Comparison of ENCODE assay signal across 10 cellular contexts in the genomic region with DNA sequence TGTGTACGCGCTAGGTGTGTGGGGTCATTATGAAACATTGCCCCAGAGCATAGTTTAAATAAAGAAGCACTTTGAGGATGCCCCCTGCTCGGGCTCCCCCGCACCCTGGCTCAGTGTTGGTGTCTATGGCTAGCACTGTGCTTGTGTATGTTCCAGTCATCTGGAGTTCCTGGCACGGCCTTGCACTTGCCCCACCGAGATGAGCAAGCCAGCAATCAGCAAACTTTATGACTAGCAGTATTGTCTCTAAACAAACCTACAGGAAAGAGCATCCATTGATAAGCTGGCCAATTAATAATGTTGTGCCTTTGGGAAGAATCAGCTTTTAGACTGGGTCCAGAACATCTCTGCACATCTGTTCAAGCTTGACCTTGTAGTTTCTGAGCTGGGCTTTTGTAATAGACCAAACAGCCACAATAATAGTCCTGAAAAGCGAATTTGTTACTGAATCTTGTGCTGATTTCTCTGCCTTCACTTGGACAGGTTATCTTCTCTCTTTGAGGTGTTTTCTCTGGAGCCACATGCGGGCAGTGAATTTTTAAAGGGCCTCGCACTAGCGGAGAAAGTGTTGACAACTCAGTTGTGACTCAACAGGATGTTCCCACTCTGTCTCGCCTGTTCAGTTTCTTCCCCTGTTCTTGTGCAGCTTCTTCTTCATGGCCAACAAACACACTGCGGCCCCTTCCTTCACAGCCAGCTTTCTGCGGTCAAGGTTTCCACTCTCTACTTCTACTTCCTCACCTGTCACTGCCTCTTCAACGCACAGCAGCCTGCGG. TPM values are rescaled to one million over a fixed set of nuclear protein-coding genes. Genes with fewer than 3 reads are reported as not detected.
DNase-seq lines count a peak whose midpoint lies in the region; ATAC-seq, FAIRE-seq and TF ChIP-seq lines count a peak whose summit lies in the region.
"Had no signal": no experiment of that assay in that cellular context is flagged by ENCODE, and none has a peak within 500 bp of the region (broad histone marks: within the 10 kb centered on the region; RNA-seq: fewer than 3 reads in every experiment).

No MANE protein-coding gene starts in this region.

- H3K36me3 ChIP-seq in adipocyte (ENCODE audit: control insufficient read depth, insufficient read depth, low read length, severe bottlenecking) = no peaks in the 10 kb centered on the region
- H3K36me3 ChIP-seq: pancreas had no signal

- H3K4me1 Mint-ChIP-seq in activated T-cell treated with anti-CD3 and anti-CD28 coated beads, Interleukin-2, amount 50 U/mL, for 4 hours (ENCODE audit: low read depth) = peaks cover 2% of the 10 kb centered on the region
- H3K4me1 Mint-ChIP-seq: activated B cell treated with CpG ODN at 0.5 μM for 24 hours had no signal

- intact Hi-C loops in left cardiac atrium (cut with DNase I) = no loop called here

- H3K9me3 ChIP-seq in AG04450 (ENCODE audit: control insufficient read depth, insufficient read depth, low read length) = no peaks in the 10 kb centered on the region
- H3K9me3 ChIP-seq in adipocyte (ENCODE audit: control insufficient read depth, low read length) = peaks cover 5% of the 10 kb centered on the region
- H3K9me3 ChIP-seq: pancreas had no signal

- CTCF ChIA-PET in AG04450 (lab: Charles Lee) = no interaction called here

- H3K9me3 Mint-ChIP-seq in activated T-cell treated with anti-CD3 and anti-CD28 coated beads, Interleukin-2, amount 50 U/mL, for 4 hours = no peaks in the 10 kb centered on the region
- H3K9me3 Mint-ChIP-seq: activated B cell treated with CpG ODN at 0.5 μM for 24 hours had no signal

- DNase-seq in AG04450 (ENCODE audit: low read depth, low spot score) = no peak
- no peak for DNase-seq in adipocyte (ENCODE audit: low read depth)
- DNase-seq in left cardiac atrium = peak; percentile 22
- peak; percentile 13 for DNase-seq in occipital lobe (lab: John Stamatoyannopoulos, UW)
- no peak for DNase-seq in activated T-cell treated with anti-CD3 and anti-CD28 coated beads, Interleukin-2, amount 50 U/mL, for 4 hours
- no peak for DNase-seq in kidney glomerular epithelial cell (lab: John Stamatoyannopoulos, UW)
- no peak for DNase-seq in urothelium cell line (ENCODE audit: low spot score)
- DNase-seq in NAMALWA (ENCODE audit: low spot score) = no peak
- DNase-seq: activated B cell treated with CpG ODN at 0.5 μM for 24 hours had no signal

- H3K4me3 ChIP-seq in AG04450 (ENCODE audit: low read depth, low read length) (peak overlapping the region; percentile 63), adipocyte (ENCODE audit: low read length) (peak overlapping the region; percentile 78)

- peak in 1 of 2 donors; percentile 48 for ATAC-seq in left cardiac atrium
- ATAC-seq in activated T-cell treated with anti-CD3 and anti-CD28 coated beads, Interleukin-2, amount 50 U/mL, for 4 hours = no peak

- peak overlapping the region; percentile 61 for H3K27ac ChIP-seq in AG04450 (ENCODE audit: low read depth, low read length)
- H3K27ac ChIP-seq: pancreas had no signal

- peaks cover 43% of the 10 kb centered on the region for H3K27me3 Mint-ChIP-seq in activated T-cell treated with anti-CD3 and anti-CD28 coated beads, Interleukin-2, amount 50 U/mL, for 4 hours (ENCODE audit: low read depth)

- POLR2A ChIA-PET in AG04450 (lab: Yijun Ruan, JAX) = no interaction called here

- no peaks in the 10 kb centered on the region for H3K4me1 ChIP-seq in adipocyte (ENCODE audit: control insufficient read depth, insufficient read depth, low read length)
- H3K4me1 ChIP-seq: pancreas had no signal

- FAIRE-seq in urothelium cell line (lab: Jason Lieb, UNC) = no peak
- FAIRE-seq: pancreas had no signal

- no peaks in the 10 kb centered on the region for H3K27me3 ChIP-seq in AG04450 (ENCODE audit: control insufficient read depth, insufficient read depth, low read length)
- no peaks in the 10 kb centered on the region for H3K27me3 ChIP-seq in adipocyte (replicated peaks; ENCODE audit: control insufficient read depth, insufficient read depth, low read length)

- H3K4me3 Mint-ChIP-seq in activated T-cell treated with anti-CD3 and anti-CD28 coated beads, Interleukin-2, amount 50 U/mL, for 4 hours = no peak overlapping the region

- no peaks in the 10 kb centered on the region for H3K36me3 Mint-ChIP-seq in activated T-cell treated with anti-CD3 and anti-CD28 coated beads, Interleukin-2, amount 50 U/mL, for 4 hours (ENCODE audit: insufficient read depth)

- H3K9ac ChIP-seq in adipocyte (ENCODE audit: low read length) = peak overlapping the region; percentile 67

- TF ChIP-seq CTCF in AG04450 (IDR thresholded peaks at IDR 0.05; ENCODE audit: low read depth, low read length) = no peak

RNA-seq across cellular contexts. Expression of a gene that starts 0.9 kb away (rescaled TPM):
- polyA plus RNA-seq in AG04450 (2011; rRNA removed) = 1.0 and 1.1 TPM in 2 replicates
- 2.4 and 2.8 TPM in 2 replicates for polyA minus RNA-seq in AG04450 (2011; rRNA and poly(A)+ RNA removed)
- 10 to 100 TPM in 1 of 2 donors, 1 to 10 TPM in 1; 8.3 to 19.0 TPM for total RNA-seq in left cardiac atrium
- total RNA-seq in occipital lobe = 1.7 TPM
- total RNA-seq in activated T-cell treated with anti-CD3 and anti-CD28 coated beads, Interleukin-2, amount 50 U/mL, for 4 hours = not detected
- total RNA-seq: activated B cell treated with CpG ODN at 0.5 μM for 24 hours had no signal

Comparison
In these comparisons a context has a peak if more than half of its experiments do, and no peak if none do; other contexts are left out.
1. DNase-seq: peak in left cardiac atrium (single experiment) and occipital lobe (single experiment); none in AG04450 (single experiment), adipocyte (single experiment), activated T-cell treated with anti-CD3 and anti-CD28 coated beads, Interleukin-2, amount 50 U/mL, for 4 hours (single experiment), kidney glomerular epithelial cell (single experiment), urothelium cell line (single experiment) and NAMALWA (single experiment).